ENCODE assay signal across 8 cellular contexts in genomic region chr4:77157859-77158486, GRCh38. TPM values are rescaled to one million over a fixed set of nuclear protein-coding genes. Genes with fewer than 3 reads are reported as not detected.
DNase-seq lines count a peak whose midpoint lies in the region; ATAC-seq and TF ChIP-seq lines count a peak whose summit lies in the region.

No MANE protein-coding gene starts in this region.

- H3K27ac Mint-ChIP-seq in T-cell: peak overlapping the region; percentile 88 to 92

- peaks cover 16% of the 10 kb centered on the region for H3K36me3 ChIP-seq in right atrium auricular region
- peaks cover 0 to 26% of the 10 kb centered on the region in 2 donors for H3K36me3 ChIP-seq in psoas muscle (ENCODE audit: insufficient read depth in 1 of 2, low read depth in 1 of 2)

- 0 to 1% (median 1%) methylated on average over 26 to 53 of the region's 53 CpGs for WGBS in psoas muscle, 3 donors

- TF ChIP-seq CTCF in GM12865 (IDR thresholded peaks at IDR 0.05; ENCODE audit: insufficient read depth, low read depth, low read length, missing control alignments): no peak
- TF ChIP-seq CTCF in right atrium auricular region (IDR thresholded peaks at IDR 0.05): no peak
- no peak for TF ChIP-seq CTCF in psoas muscle (IDR thresholded peaks at IDR 0.05)

- POLR2A ChIA-PET in T-cell (lab: Charles Lee): interaction anchor here in 1 of 2 donors (1.1 kb wide), 1 partner anchor 81 kb away, joined by 4 read pairs; no protein-coding TSS in a partner anchor

- H3K9me3 ChIP-seq in right atrium auricular region: no peaks in the 10 kb centered on the region
- H3K9me3 ChIP-seq in psoas muscle: no peaks in the 10 kb centered on the region

- peak; percentile 46 for ATAC-seq in HG02763 (IDR thresholded peaks at IDR 0.05; ENCODE audit: unreplicated experiment)
- peak; percentile 21 to 24 (median 24) for ATAC-seq in T-cell (replicated peaks in 1 of 4)
- ATAC-seq in psoas muscle: peak; percentile 66 to 79 (median 70)

- H3K9me3 Mint-ChIP-seq in T-cell: no peaks in the 10 kb centered on the region

- peaks cover 40 to 54% (median 46%) of the 10 kb centered on the region in 3 donors for H3K4me1 Mint-ChIP-seq in T-cell

- peak; percentile 87 for DNase-seq in GM12865 (ENCODE audit: low read depth)
- peak; percentile 89 for DNase-seq in NCI-H1436 (lab: John Stamatoyannopoulos, UW)
- DNase-seq in T-cell: peak; percentile 29 to 80 (median 63)
- peak; percentile 83 for DNase-seq in right atrium auricular region (ENCODE audit: low spot score)
- DNase-seq in psoas muscle: peak; percentile 88 to 93
- peak; percentile 92 for DNase-seq in ureter (ENCODE audit: low spot score)

- peak overlapping the region; percentile 94 to 99 (median 95) for H3K4me3 Mint-ChIP-seq in T-cell

- intact Hi-C loops in psoas muscle (cut with DNase I): loop anchor here (5.0 kb wide), 3 partner anchors 61 to 206 kb away; partner anchors contain the start of gene CCNI (in 1 of the 2)

- CTCF ChIA-PET in T-cell (lab: Charles Lee): interaction anchor here (0.5 to 1.5 kb wide), 3 partner anchors 36 to 705 kb away, joined by 3 to 6 read pairs (median 3); no protein-coding TSS in a partner anchor

- H3K27me3 ChIP-seq in right atrium auricular region (no peaks in the 10 kb centered on the region), psoas muscle (ENCODE audit: insufficient read depth in 3 of 3, low read length in 2 of 3) (no peaks in the 10 kb centered on the region)

- H3K27ac ChIP-seq in angular gyrus (ENCODE audit: low read depth, low read length) (peak overlapping the region; percentile 90), right atrium auricular region (peak overlapping the region; percentile 88 to 95), psoas muscle (peak overlapping the region; percentile 77)

- peaks cover 13% of the 10 kb centered on the region for H3K36me3 Mint-ChIP-seq in T-cell

- H3K4me3 ChIP-seq in GM12865 (ENCODE audit: low read depth, low read length) (peak overlapping the region; percentile 78), right atrium auricular region (peak overlapping the region; percentile 69 to 95), psoas muscle (peak overlapping the region; percentile 92)

- peaks cover 0 to 3% of the 10 kb centered on the region in 2 donors for H3K27me3 Mint-ChIP-seq in T-cell

- H3K4me1 ChIP-seq in right atrium auricular region (peaks cover 0 to 13% of the 10 kb centered on the region in 2 donors), psoas muscle (peaks cover 11% of the 10 kb centered on the region)

RNA-seq across cellular contexts. Expression of gene CCNG2, which starts 1.0 kb away (rescaled TPM):
- 10 to 100 TPM; 18.9 to 25.5 (median 23.0) TPM for total RNA-seq in T-cell
- total RNA-seq in right atrium auricular region: 1 to 10 TPM; 6.2 to 7.8 TPM
- 10 to 100 TPM in 2 of 4 donors, 1 to 10 TPM in 2; 3.1 to 34.6 (median 12.4) TPM for total RNA-seq in psoas muscle
- 1 to 10 TPM; 3.4 to 7.0 (median 3.5) TPM for polyA plus RNA-seq in psoas muscle
- 60.9 TPM for total RNA-seq in ureter

Comparison
In these comparisons a context has a peak if more than half of its experiments do, and no peak if none do; other contexts are left out.
1. Peak in every context shown above with its lines: DNase-seq, ATAC-seq, H3K4me3 ChIP-seq and H3K27ac ChIP-seq.